In the genomic region with DNA sequence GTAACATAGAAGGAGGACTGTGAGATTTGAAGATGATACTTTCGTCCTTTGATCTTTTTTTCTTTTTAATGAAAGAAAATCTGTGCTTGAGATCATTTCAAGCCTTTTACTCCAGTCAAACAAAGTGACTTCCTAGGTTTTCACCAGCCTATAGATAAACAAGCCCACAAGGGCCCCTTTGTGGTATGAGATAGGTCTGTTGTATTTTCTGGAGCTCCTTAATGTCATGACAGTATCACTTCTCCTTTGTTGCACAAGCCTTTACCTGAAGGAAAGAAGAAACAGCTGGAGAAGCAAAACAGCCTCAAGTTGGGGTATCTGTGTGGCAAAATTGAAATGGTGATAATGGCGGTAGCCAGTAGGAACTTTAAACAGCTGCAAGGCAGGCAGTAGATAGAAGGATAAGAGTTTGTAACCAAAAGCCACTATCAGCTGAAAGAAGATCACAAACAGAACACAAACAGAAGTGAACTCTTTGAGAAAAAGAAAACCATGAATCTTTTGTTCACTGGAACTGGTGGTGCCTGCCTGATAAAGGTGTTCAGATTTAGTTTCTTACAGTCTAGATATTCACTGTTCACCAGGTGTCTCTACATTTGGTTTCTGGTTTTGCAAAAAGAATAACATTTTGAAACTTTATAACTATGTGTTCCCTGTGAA, we compare ENCODE assay signal across 18 cellular contexts.
DNase-seq lines count a peak whose midpoint lies in the region; ATAC-seq and TF ChIP-seq lines count a peak whose summit lies in the region.
"Had no signal": no experiment of that assay in that cellular context is flagged by ENCODE, and none has a peak within 500 bp of the region (broad histone marks: within the 10 kb centered on the region; RNA-seq: fewer than 3 reads in every experiment).

No MANE protein-coding gene starts in this region.

- ATAC-seq in GM18907 (IDR thresholded peaks at IDR 0.05; ENCODE audit: unreplicated experiment): peak; percentile 71
- ATAC-seq in HG02759 (IDR thresholded peaks at IDR 0.05; ENCODE audit: unreplicated experiment): peak; percentile 47
- ATAC-seq in PC-3: no peak
- ATAC-seq in aorta (ENCODE audit: low FRiP score): no peak
- ATAC-seq in activated CD8-positive, alpha-beta T cell treated with anti-CD3 and anti-CD28 coated beads for 36 hours: no peak

- no peaks in the 10 kb centered on the region for H3K27me3 Mint-ChIP-seq in activated CD8-positive, alpha-beta T cell treated with anti-CD3 and anti-CD28 coated beads for 36 hours
- H3K27me3 Mint-ChIP-seq: activated T-cell treated with anti-CD3 and anti-CD28 coated beads, Interleukin-2, amount 50 U/mL, for 24 hours had no signal

- POLR2A ChIA-PET in PC-3 (lab: Charles Lee; ENCODE audit: unreplicated experiment): no interaction called here
- POLR2A ChIA-PET in activated CD8-positive, alpha-beta T cell treated with anti-CD3 and anti-CD28 coated beads for 36 hours (lab: Charles Lee): no interaction called here

- no peaks in the 10 kb centered on the region for H4K20me1 ChIP-seq in PC-3 (ENCODE audit: low read length)

- H3K27ac ChIP-seq in mesodermal cell (ENCODE audit: low read depth, low read length, severe bottlenecking) (peak overlapping the region; percentile 68), PC-3 (ENCODE audit: low read length) (no peak overlapping the region), aorta (ENCODE audit: low read depth in 1 of 2, low read length in 2 of 2) (no peak overlapping the region)
- H3K27ac ChIP-seq: PC-9, sigmoid colon, thoracic aorta had no signal

- no peaks in the 10 kb centered on the region for H3K4me1 Mint-ChIP-seq in activated CD8-positive, alpha-beta T cell treated with anti-CD3 and anti-CD28 coated beads for 36 hours (ENCODE audit: low read depth)

- no peaks in the 10 kb centered on the region for H3K36me3 Mint-ChIP-seq in activated CD8-positive, alpha-beta T cell treated with anti-CD3 and anti-CD28 coated beads for 36 hours (ENCODE audit: low read depth)
- H3K36me3 Mint-ChIP-seq: activated naive CD8-positive, alpha-beta T cell had no signal

- H2AFZ ChIP-seq in PC-3 (ENCODE audit: low read length): no peak overlapping the region
- H2AFZ ChIP-seq: PC-9 had no signal

- no peak for TF ChIP-seq CTCF in PC-3 (conservative IDR thresholded peaks at IDR 0.05; ENCODE audit: low read depth, low read length)
- TF ChIP-seq CTCF in activated CD8-positive, alpha-beta T cell treated with anti-CD3 and anti-CD28 coated beads for 36 hours (IDR thresholded peaks at IDR 0.05): no peak

- H3K79me2 ChIP-seq in PC-3 (ENCODE audit: low read length): no peaks in the 10 kb centered on the region

- intact Hi-C loops in PC-3 (cut with micrococcal nuclease) (no loop called here), aorta (cut with DNase I) (no loop called here)
- intact Hi-C loops in activated CD8-positive, alpha-beta T cell treated with anti-CD3 and anti-CD28 coated beads for 36 hours (cut with micrococcal nuclease): no loop called here

- no peak overlapping the region for H3K4me3 Mint-ChIP-seq in activated CD8-positive, alpha-beta T cell treated with anti-CD3 and anti-CD28 coated beads for 36 hours
- H3K4me3 Mint-ChIP-seq: activated naive CD8-positive, alpha-beta T cell; activated T-cell treated with anti-CD3 and anti-CD28 coated beads, Interleukin-2, amount 50 U/mL, for 24 hours had no signal

- no peaks in the 10 kb centered on the region for H3K9me2 ChIP-seq in PC-3 (replicated peaks; ENCODE audit: low read length)
- H3K9me2 ChIP-seq: SK-N-SH had no signal

- CTCF ChIA-PET in PC-3 (lab: Charles Lee): no interaction called here
- CTCF ChIA-PET in activated CD8-positive, alpha-beta T cell treated with anti-CD3 and anti-CD28 coated beads for 36 hours (lab: Charles Lee): no interaction called here

- H3K9me3 Mint-ChIP-seq in activated CD8-positive, alpha-beta T cell treated with anti-CD3 and anti-CD28 coated beads for 36 hours: no peaks in the 10 kb centered on the region
- H3K9me3 Mint-ChIP-seq: activated T-cell treated with anti-CD3 and anti-CD28 coated beads, Interleukin-2, amount 50 U/mL, for 24 hours had no signal

- H3F3A ChIP-seq in PC-3 (ENCODE audit: low read length, unreplicated experiment): no peaks in the 10 kb centered on the region

- peak; percentile 46 for DNase-seq in MV-4-11 (lab: John Stamatoyannopoulos, UW)
- no peak for DNase-seq in PC-3
- no peak for DNase-seq in aorta
- no peak for DNase-seq in activated CD8-positive, alpha-beta T cell treated with anti-CD3 and anti-CD28 coated beads for 36 hours
- no peak for DNase-seq in DMS79 (lab: John Stamatoyannopoulos, UW)
- DNase-seq: activated CD4-positive, alpha-beta T cell treated with anti-CD3 and anti-CD28 coated beads, Interleukin-2, amount 50 U/mL, for 4 hours; activated T-cell treated with anti-CD3 and anti-CD28 coated beads, Interleukin-2, amount 50 U/mL, for 24 hours; kidney; NCI-H187 treated with DMSO at 0.1 percent for 48 hours; PC-9; sigmoid colon; SK-N-SH; stimulated activated CD4-positive, alpha-beta T cell treated with anti-CD3 and anti-CD28 coated beads, Interleukin-4, amount 100 ng/mL, for 1 hour had no signal

- no peaks in the 10 kb centered on the region for H3K27me3 ChIP-seq in PC-3 (ENCODE audit: low read length)
- H3K27me3 ChIP-seq in aorta (ENCODE audit: control insufficient read depth in 1 of 2, insufficient read depth in 2 of 2, low read length in 1 of 2): no peaks in the 10 kb centered on the region
- H3K27me3 ChIP-seq: sigmoid colon had no signal

- H3K9ac ChIP-seq in PC-3 (ENCODE audit: low read length): no peak overlapping the region
- H3K9ac ChIP-seq: SK-N-SH had no signal

- BruUV-seq in PC-3 (replicated peaks; lab: Mats Ljungman, UMichigan): no TSS peak

- H3K4me1 ChIP-seq in mesodermal cell (ENCODE audit: control insufficient read depth, insufficient read depth, low read length, poor library complexity, severe bottlenecking) (no peaks in the 10 kb centered on the region), PC-3 (ENCODE audit: insufficient read depth, low read length) (no peaks in the 10 kb centered on the region), aorta (ENCODE audit: control insufficient read depth in 1 of 2, insufficient read depth in 2 of 2, low read length in 2 of 2) (no peaks in the 10 kb centered on the region)
- H3K4me1 ChIP-seq: sigmoid colon had no signal

- H3K4me2 ChIP-seq in PC-3 (ENCODE audit: low read length): no peak overlapping the region
- H3K4me2 ChIP-seq: PC-9, SK-N-SH had no signal

- H3K27ac Mint-ChIP-seq in activated CD8-positive, alpha-beta T cell treated with anti-CD3 and anti-CD28 coated beads for 36 hours: no peak overlapping the region
- H3K27ac Mint-ChIP-seq: activated naive CD8-positive, alpha-beta T cell; activated T-cell treated with anti-CD3 and anti-CD28 coated beads, Interleukin-2, amount 50 U/mL, for 24 hours had no signal

- WGBS in mesodermal cell (ENCODE audit: insufficient coverage in 2 of 2), 2 experiments: 60% methylated on average over 1 of the region's 2 CpGs; no CpG with 5 or more reads in 1 of the 2 experiments
- 92 to 98% methylated on average over 2 of the region's 2 CpGs for WGBS in aorta, 2 donors

- H3K36me3 ChIP-seq in mesodermal cell (ENCODE audit: control insufficient read depth, insufficient read depth, low read length) (no peaks in the 10 kb centered on the region), PC-3 (ENCODE audit: low read depth, low read length) (no peaks in the 10 kb centered on the region), aorta (ENCODE audit: control insufficient read depth in 1 of 2, insufficient read depth in 2 of 2, low read length in 1 of 2) (no peaks in the 10 kb centered on the region)
- H3K36me3 ChIP-seq: sigmoid colon, thoracic aorta had no signal

- H3K9me3 ChIP-seq in mesodermal cell (ENCODE audit: control insufficient read depth, low read length) (no peaks in the 10 kb centered on the region), PC-3 (ENCODE audit: low read length) (no peaks in the 10 kb centered on the region), aorta (ENCODE audit: control insufficient read depth, low read length) (no peaks in the 10 kb centered on the region)
- H3K9me3 ChIP-seq: sigmoid colon, SK-N-SH, thoracic aorta had no signal

- H3K4me3 ChIP-seq in mesodermal cell (ENCODE audit: extremely low read depth, insufficient read depth, low read length, poor library complexity, severe bottlenecking) (no peak overlapping the region), PC-3 (ENCODE audit: low read length) (no peak overlapping the region), aorta (ENCODE audit: low read length in 2 of 2) (no peak overlapping the region)
- H3K4me3 ChIP-seq: PC-9, sigmoid colon, thoracic aorta had no signal

Comparison
In these comparisons a context has a peak if more than half of its experiments do, and no peak if none do; other contexts are left out.
1. ATAC-seq: peak in GM18907 (single experiment) and HG02759 (single experiment); none in PC-3 (single experiment), aorta (single experiment) and activated CD8-positive, alpha-beta T cell treated with anti-CD3 and anti-CD28 coated beads for 36 hours (single experiment).